Comparison of ENCODE assay signal across 1 cellular context in genomic region chr19:13693933-13694332, GRCh38.
TF ChIP-seq lines count a peak whose summit lies in the region.

No MANE protein-coding gene starts in this region.

TF ChIP-seq in WTC11, 78 proteins besides CTCF, POLR2A, EP300 and RAD21 (continued from another document):
- no peak for TF ChIP-seq GRHL2 (CRISPR knock-in tag; IDR thresholded peaks at IDR 0.05; ENCODE audit: insufficient replicate concordance, severe bottlenecking)
